Comparison of ENCODE assay signal across 23 cellular contexts in the genomic region with DNA sequence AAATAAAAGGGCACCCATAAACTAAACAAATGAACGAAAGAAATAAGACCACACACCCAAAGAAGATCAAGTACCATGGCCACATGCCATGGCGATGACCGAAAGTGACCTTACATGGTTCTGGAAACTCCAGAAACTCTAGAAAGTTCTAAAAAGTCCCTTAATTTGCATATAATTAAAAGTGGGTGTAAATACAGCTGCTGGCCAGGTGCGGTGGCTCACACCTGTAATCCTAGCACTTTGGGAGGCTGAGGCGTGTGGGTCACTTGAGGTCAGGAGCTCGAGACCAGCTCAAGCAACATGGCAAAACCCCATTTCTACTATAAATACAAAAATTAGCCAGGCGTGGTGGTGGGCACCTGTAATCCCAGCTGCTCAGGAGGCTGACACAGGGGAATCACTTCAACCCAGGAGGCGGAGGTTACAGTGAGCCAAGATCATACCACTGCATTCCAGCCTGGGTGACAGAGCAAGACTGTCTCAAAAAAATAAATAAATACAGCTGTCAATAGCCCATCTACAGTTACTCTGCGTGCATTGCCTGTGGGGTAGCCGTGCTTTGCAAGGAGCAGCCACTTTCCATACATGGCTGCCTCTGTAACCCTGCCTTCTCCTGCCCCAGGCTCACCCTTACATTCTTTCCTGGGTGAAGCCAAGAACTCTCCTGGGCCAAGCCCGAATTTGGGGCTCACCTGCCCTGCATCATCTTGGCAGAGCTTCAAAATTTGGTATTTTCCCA. TPM values are rescaled to one million over a fixed set of nuclear protein-coding genes. Genes with fewer than 3 reads are reported as not detected.
DNase-seq lines count a peak whose midpoint lies in the region; ATAC-seq and TF ChIP-seq lines count a peak whose summit lies in the region.
"Had no signal": no experiment of that assay in that cellular context is flagged by ENCODE, and none has a peak within 500 bp of the region (broad histone marks: within the 10 kb centered on the region; RNA-seq: fewer than 3 reads in every experiment).

No MANE protein-coding gene starts in this region.

- DNase-seq in DMS79 treated with DMSO at 0.1 percent for 48 hours (lab: John Stamatoyannopoulos, UW) (peak; percentile 47), DMS79 (lab: John Stamatoyannopoulos, UW) (no peak), NCI-H2171 treated with DMSO at 0.1 percent for 48 hours (lab: John Stamatoyannopoulos, UW) (peak; percentile 85), left kidney (ENCODE audit: low read depth, low spot score) (peak; percentile 25), posterior vena cava (ENCODE audit: low spot score) (no peak), esophagus muscularis mucosa (ENCODE audit: extremely low spot score) (no peak)
- DNase-seq: 8988T, DND-41, H9, KBM-7, MM.1S, NCI-H1092, NCI-H1436 treated with DMSO at 0.1 percent for 48 hours, NCI-H1930, Peyer's patch, SW 1271 had no signal

- peaks cover 0 to 3% (median 1%) of the 10 kb centered on the region in 4 donors for H3K4me1 ChIP-seq in esophagus muscularis mucosa
- H3K4me1 ChIP-seq: Peyer's patch had no signal

- ATAC-seq in HG02852 (IDR thresholded peaks at IDR 0.05; ENCODE audit: unreplicated experiment): no peak

- no peaks in the 10 kb centered on the region for H3K36me3 ChIP-seq in esophagus muscularis mucosa
- H3K36me3 ChIP-seq: Peyer's patch, SJSA1 had no signal

- WGBS in esophagus muscularis mucosa: 62% methylated on average over 11 of the region's 11 CpGs

- H3K27me3 ChIP-seq in esophagus muscularis mucosa: peaks cover 0 to 27% (median 0%) of the 10 kb centered on the region in 4 donors
- H3K27me3 ChIP-seq: Peyer's patch had no signal

- intact Hi-C loops in posterior vena cava (cut with DNase I): loop anchor here (10.0 kb wide), 1 partner anchor 266 kb away; no protein-coding TSS in a partner anchor
- intact Hi-C loops in esophagus muscularis mucosa (cut with DNase I): no loop called here

- no peak for TF ChIP-seq CTCF in esophagus muscularis mucosa (IDR thresholded peaks at IDR 0.05)

- H3K27ac ChIP-seq in esophagus muscularis mucosa (replicated peaks in 1 of 4): no peak overlapping the region
- H3K27ac ChIP-seq: C4-2B, GM23248, HL-60, Peyer's patch, SJSA1 had no signal

- no peak overlapping the region for H3K4me3 ChIP-seq in esophagus muscularis mucosa
- H3K4me3 ChIP-seq: GM23248, Peyer's patch, SJSA1 had no signal

- TF ChIP-seq POLR2A in esophagus muscularis mucosa (IDR thresholded peaks at IDR 0.05; ENCODE audit: low read depth): no peak

- H3K9me3 ChIP-seq in esophagus muscularis mucosa: no peaks in the 10 kb centered on the region
- H3K9me3 ChIP-seq: Peyer's patch, SJSA1 had no signal

- TF ChIP-seq EP300 in esophagus muscularis mucosa (IDR thresholded peaks at IDR 0.05): no peak

RNA-seq across cellular contexts. Expression of gene ZNF778, which starts 7.2 kb away (rescaled TPM):
- 1 to 10 TPM; 8.4 to 9.3 TPM for total RNA-seq in posterior vena cava
- total RNA-seq in esophagus muscularis mucosa: 10 to 100 TPM; 11.2 to 17.2 (median 13.9) TPM

RNA-seq across cellular contexts. Expression of gene SLC22A31, which starts 10.0 kb away (rescaled TPM):
- total RNA-seq in posterior vena cava (1 to 10 TPM in 1 of 2 donors, not detected in 1; 4.5 TPM), esophagus muscularis mucosa (under 1 TPM in 1 of 4 donors, not detected in 3; 0.26 TPM)
- total RNA-seq: CD8-positive, alpha-beta memory T cell; GM23248; HT-29; SJSA1 had no signal

RNA-seq across cellular contexts. Expression of gene CDH15, which starts 38.8 kb away (rescaled TPM):
- under 1 TPM in 1 of 2 donors, not detected in 1; 0.46 TPM for total RNA-seq in posterior vena cava
- under 1 TPM in 3 of 4 donors, not detected in 1; under 0.01 to 0.17 (median 0.13) TPM for total RNA-seq in esophagus muscularis mucosa
- total RNA-seq: CD8-positive, alpha-beta memory T cell; GM23248; HT-29; Peyer's patch had no signal

Comparison
In these comparisons a context has a peak if more than half of its experiments do, and no peak if none do; other contexts are left out.
1. DNase-seq: peak in DMS79 treated with DMSO at 0.1 percent for 48 hours (single experiment), NCI-H2171 treated with DMSO at 0.1 percent for 48 hours (single experiment) and left kidney (single experiment); none in DMS79 (single experiment), posterior vena cava (single experiment) and esophagus muscularis mucosa (single experiment).